Comparison of ENCODE assay signal across 1 cellular context in genomic region chr17:82734987-82735866, GRCh38.
TF ChIP-seq lines count a peak whose summit lies in the region.

Gene FN3K, plus strand, starts transcription at chr17:82735615. Its CDS starts 22 bp downstream, at chr17:82735637.

TF ChIP-seq in HEK293, 187 proteins besides CTCF, POLR2A, EP300 and RAD21 (continued from another document):
- no peak for TF ChIP-seq REST (tag by site-specific recombination; IDR thresholded peaks at IDR 0.05)
- no peak for TF ChIP-seq ZNF148 (tag by site-specific recombination; IDR thresholded peaks at IDR 0.05; ENCODE audit: borderline replicate concordance)
- TF ChIP-seq ZNF311 (tag by site-specific recombination; IDR thresholded peaks at IDR 0.05; ENCODE audit: borderline replicate concordance) = no peak
- TF ChIP-seq SP7 (tag by site-specific recombination; IDR thresholded peaks at IDR 0.05) = no peak
- TF ChIP-seq PRDM10 (tag by site-specific recombination; IDR thresholded peaks at IDR 0.05) = no peak
